In the genomic region with DNA sequence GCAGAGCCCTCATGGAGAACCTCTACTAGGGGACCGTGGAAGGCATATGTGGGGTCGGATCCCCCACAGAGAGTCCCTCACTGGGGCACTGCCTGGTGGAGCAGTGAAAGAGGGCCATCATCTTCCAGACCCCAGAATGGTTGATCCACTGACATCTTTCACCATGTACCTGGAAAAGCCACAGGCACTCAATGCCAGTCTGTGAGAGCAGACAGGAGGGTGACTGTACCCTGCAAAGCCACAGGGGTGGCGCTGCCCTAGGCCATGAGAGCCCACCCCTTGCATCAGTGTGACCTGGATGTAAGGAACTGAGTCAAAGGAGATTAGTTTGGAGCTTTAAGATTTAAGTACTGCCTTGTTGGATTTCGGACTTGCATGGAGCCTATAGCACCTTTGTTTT, we compare ENCODE assay signal across 32 cellular contexts.
"Had no signal": no experiment of that assay in that cellular context is flagged by ENCODE, and none has a peak within 500 bp of the region (broad histone marks: within the 10 kb centered on the region; RNA-seq: fewer than 3 reads in every experiment).

No MANE protein-coding gene starts in this region.

- H3K4me3 ChIP-seq: adrenal gland, ascending aorta, body of pancreas, breast epithelium, cardiac muscle cell had no signal

- H3K27ac ChIP-seq: adrenal gland, ascending aorta, body of pancreas, brain microvascular endothelial cell, breast epithelium, cardiac muscle cell had no signal

- H3K36me3 ChIP-seq: adrenal gland, ascending aorta, brain microvascular endothelial cell, breast epithelium, cardiac muscle cell had no signal

- DNase-seq: activated effector memory CD4-positive, alpha-beta T cell treated with anti-CD3 and anti-CD28 coated beads, Interleukin-2, amount 50 U/mL, for 16 hours; activated effector memory CD4-positive, alpha-beta T cell treated with Interleukin-2 at 50 U/mL for 16 hours; activated gamma-delta T cell; activated gamma-delta T cell treated with Interleukin-2 at 50 U/mL for 16 hours; activated naive CD4-positive, alpha-beta T cell; activated naive CD4-positive, alpha-beta T cell treated with anti-CD3 and anti-CD28 coated beads for 36 hours; activated naive CD4-positive, alpha-beta T cell treated with anti-CD3 and anti-CD28 coated beads, Interleukin-2, amount 10 ng/mL, durations not matched to agents 7 days and 5 days; activated naive CD4-positive, alpha-beta T cell treated with anti-CD3 and anti-CD28 coated beads, Interleukin-2, amount 50 U/mL, for 16 hours; activated naive CD4-positive, alpha-beta T cell treated with Interleukin-2 at 50 U/mL for 16 hours; activated naive CD8-positive, alpha-beta T cell treated with anti-CD3 and anti-CD28 coated beads for 36 hours; activated naive CD8-positive, alpha-beta T cell treated with anti-CD3 and anti-CD28 coated beads, Interleukin-2, amount 10 ng/mL, durations not matched to agents 7 days and 5 days; activated naive CD8-positive, alpha-beta T cell treated with anti-CD3 and anti-CD28 coated beads, Interleukin-2, amount 50 U/mL, for 24 hours; activated T-cell treated with anti-CD3 and anti-CD28 coated beads, Interleukin-2, amount 50 U/mL, for 1 hour; activated T-cell treated with anti-CD3 and anti-CD28 coated beads, Interleukin-2, amount 50 U/mL, for 24 hours; activated T-cell treated with anti-CD3 and anti-CD28 coated beads, Interleukin-2, amount 50 U/mL, for 4 hours; activated T-cell treated with anti-CD3 and anti-CD28 coated beads, Interleukin-2, amount 50 U/mL, for 48 hours; activated T-cell treated with anti-CD3 and anti-CD28 coated beads, Interleukin-2, amount 50 U/mL, for 72 hours; adrenal gland; amniotic stem cell; amygdala; anterior cingulate cortex; aorta; body of pancreas; brain microvascular endothelial cell; caudate nucleus; central memory CD4-positive, alpha-beta T cell; cerebellar nuclear complex had no signal

- H3K9me3 ChIP-seq: ascending aorta, body of pancreas had no signal

- H3K27me3 ChIP-seq: adrenal gland, ascending aorta, body of pancreas, brain microvascular endothelial cell, breast epithelium, cardiac muscle cell had no signal

- ATAC-seq: activated naive CD4-positive, alpha-beta T cell treated with anti-CD3 and anti-CD28 coated beads, Interleukin-2, amount 50 U/mL, for 72 hours; activated naive CD8-positive, alpha-beta T cell treated with anti-CD3 and anti-CD28 coated beads, Interleukin-2, amount 50 U/mL, for 24 hours; activated T-cell treated with anti-CD3 and anti-CD28 coated beads, Interleukin-2, amount 50 U/mL, for 4 hours; activated T-cell treated with anti-CD3 and anti-CD28 coated beads, Interleukin-2, amount 50 U/mL, for 72 hours; activated T-helper 17 cell treated with anti-CD3 and anti-CD28 coated beads, Interleukin-2, amount 50 U/mL, for 72 hours; body of pancreas had no signal
